ENCODE assay signal across 17 cellular contexts in the genomic region with DNA sequence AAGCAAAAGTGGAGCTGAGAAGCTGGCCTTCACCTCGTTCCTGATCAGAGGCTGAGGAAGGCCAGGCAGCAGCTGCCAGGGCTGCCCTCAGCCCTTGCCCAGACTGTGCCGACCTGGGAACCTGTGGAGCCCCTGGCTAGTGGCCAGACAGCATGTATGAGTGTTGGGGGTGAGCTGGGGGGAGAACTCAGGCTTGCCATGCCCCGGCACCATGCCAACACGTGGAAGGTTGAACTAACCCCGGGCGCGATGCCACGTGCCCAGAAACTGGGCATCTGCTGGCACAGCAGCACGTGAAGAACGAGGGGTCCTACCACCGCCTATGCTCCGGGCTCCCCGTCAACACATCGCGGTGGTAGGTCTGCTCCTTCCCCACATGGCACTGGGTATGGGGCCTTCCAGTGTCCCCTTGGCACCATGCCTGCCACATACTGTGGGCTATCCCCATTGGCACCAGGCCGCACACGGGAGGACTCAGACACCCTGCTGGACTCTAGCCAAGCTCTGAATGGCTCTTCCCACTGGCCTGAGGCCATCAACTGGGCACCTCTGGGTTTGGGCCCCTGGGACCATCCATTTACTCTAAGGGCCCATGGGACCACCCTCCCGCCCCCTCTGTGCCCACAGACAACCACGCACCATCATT.
A peak's percentile ranks its signal among the peaks of the same experiment; 100 is the strongest.
DNase-seq lines count a peak whose midpoint lies in the region; ATAC-seq and TF ChIP-seq lines count a peak whose summit lies in the region.
"Had no signal": no experiment of that assay in that cellular context is flagged by ENCODE, and none has a peak within 500 bp of the region (broad histone marks: within the 10 kb centered on the region; RNA-seq: fewer than 3 reads in every experiment).

No MANE protein-coding gene starts in this region.

- 71% methylated on average over 19 of the region's 19 CpGs for WGBS in right cardiac atrium
- 61 to 68% methylated on average over 5 to 6 of the region's 19 CpGs for WGBS in thyroid gland, 2 donors

- intact Hi-C loops in right cardiac atrium (cut with DNase I) (no loop called here), thyroid gland (cut with DNase I) (no loop called here)

- no peaks in the 10 kb centered on the region for H3K36me3 ChIP-seq in thyroid gland

- H3K4me3 ChIP-seq in right cardiac atrium (ENCODE audit: low read length) (no peak overlapping the region), thyroid gland (replicated peaks in 1 of 3) (no peak overlapping the region)
- H3K4me3 ChIP-seq: SK-N-MC had no signal

- H3K4me1 ChIP-seq in right cardiac atrium (ENCODE audit: control insufficient read depth, insufficient read depth, low read length) (peaks cover 9% of the 10 kb centered on the region), thyroid gland (peaks cover 41 to 44% of the 10 kb centered on the region in 2 donors)

- DNase-seq in NCI-H748 (lab: John Stamatoyannopoulos, UW; ENCODE audit: unreplicated experiment) (peak; percentile 19), NCI-H748 treated with DMSO at 0.1 percent for 48 hours (lab: John Stamatoyannopoulos, UW) (no peak), NCI-H69 (lab: John Stamatoyannopoulos, UW) (peak; percentile 95), right cardiac atrium (peak in 1 of 3 donors; percentile 76), thyroid gland (peak; percentile 94 to 95), ecto neural progenitor cell (ENCODE audit: low spot score) (no peak)
- DNase-seq: activated effector memory CD4-positive, alpha-beta T cell treated with anti-CD3 and anti-CD28 coated beads, Interleukin-2, amount 50 U/mL, for 16 hours; CD4-positive, alpha-beta memory T cell; cortex of kidney; HFFc6; naive B cell; NCI-H1694 treated with DMSO at 0.1 percent for 48 hours; OCI-M1 had no signal

- H3K9me3 ChIP-seq in right cardiac atrium (ENCODE audit: control insufficient read depth, low read length) (no peaks in the 10 kb centered on the region), thyroid gland (no peaks in the 10 kb centered on the region)

- TF ChIP-seq CTCF in thyroid gland (IDR thresholded peaks at IDR 0.05), result no peak

- H3K27ac ChIP-seq in right cardiac atrium (ENCODE audit: low read length) (peak overlapping the region; percentile 58), thyroid gland (peak overlapping the region; percentile 77 to 82 (median 78))
- H3K27ac ChIP-seq: SK-N-MC had no signal

- no peak for TF ChIP-seq POLR2A in thyroid gland (IDR thresholded peaks at IDR 0.05)

- H3K27me3 ChIP-seq in right cardiac atrium (ENCODE audit: control insufficient read depth, insufficient read depth), result no peaks in the 10 kb centered on the region
- no peaks in the 10 kb centered on the region for H3K27me3 ChIP-seq in thyroid gland

- ATAC-seq in right cardiac atrium, result no peak
- ATAC-seq in GM19467 (IDR thresholded peaks at IDR 0.05; ENCODE audit: unreplicated experiment), result no peak
- ATAC-seq in activated CD4-positive, CD25-positive, alpha-beta regulatory T cell treated with anti-CD3 and anti-CD28 coated beads, Interleukin-2, amount 50 U/mL, for 24 hours, result no peak
- ATAC-seq: esophagus mucosa had no signal

Comparison
In these comparisons a context has a peak if more than half of its experiments do, and no peak if none do; other contexts are left out.
1. DNase-seq: peak in NCI-H748 (single experiment), NCI-H69 (single experiment) and thyroid gland (2 of 2); none in NCI-H748 treated with DMSO at 0.1 percent for 48 hours (single experiment) and ecto neural progenitor cell (single experiment).